19 cellular contexts compared by ENCODE assay signal in genomic region chr2:64657416-64657815, GRCh38. TPM values are rescaled to one million over a fixed set of nuclear protein-coding genes. Genes with fewer than 3 reads are reported as not detected.
DNase-seq lines count a peak whose midpoint lies in the region; ATAC-seq, FAIRE-seq and TF ChIP-seq lines count a peak whose summit lies in the region.
"Had no signal": no experiment of that assay in that cellular context is flagged by ENCODE, and none has a peak within 500 bp of the region (broad histone marks: within the 10 kb centered on the region; RNA-seq: fewer than 3 reads in every experiment).

No MANE protein-coding gene starts in this region.

- H3F3A ChIP-seq in SU-DHL-6 (ENCODE audit: insufficient read depth) = peaks cover 67% of the 10 kb centered on the region

- ATAC-seq in stimulated activated memory B cell treated with anti-CD40 and anti-IgM and Interleukin-4, amounts not matched to agents 10 μg/mL and 1 μg/mL and 100 μg/mL, for 72 hours = no peak
- ATAC-seq in GM18909 (IDR thresholded peaks at IDR 0.05; ENCODE audit: poor library complexity, unreplicated experiment) = no peak
- ATAC-seq in HG02678 (IDR thresholded peaks at IDR 0.05; ENCODE audit: unreplicated experiment) = no peak
- ATAC-seq: gastrocnemius medialis, PC-3 had no signal

- H3K4me1 Mint-ChIP-seq in stimulated activated memory B cell treated with anti-CD40 and anti-IgM and Interleukin-4, amounts not matched to agents 10 μg/mL and 1 μg/mL and 100 μg/mL, for 72 hours = peaks cover 76% of the 10 kb centered on the region

- peak overlapping the region; percentile 11 for H3K4me3 ChIP-seq in SU-DHL-6 (ENCODE audit: insufficient read depth, low read length, poor library complexity, severe bottlenecking)
- H3K4me3 ChIP-seq: gastrocnemius medialis, SJSA1, testis had no signal

- peak overlapping the region; percentile 92 for H3K27ac Mint-ChIP-seq in stimulated activated memory B cell treated with anti-CD40 and anti-IgM and Interleukin-4, amounts not matched to agents 10 μg/mL and 1 μg/mL and 100 μg/mL, for 72 hours
- H3K27ac Mint-ChIP-seq: activated CD4-positive, alpha-beta T cell treated with anti-CD3 and anti-CD28 coated beads, Interleukin-2, amount 10 ng/mL, durations not matched to agents 24 days and 14 days; mesothelial cell of epicardium had no signal

- no peaks in the 10 kb centered on the region for H3K9me3 Mint-ChIP-seq in stimulated activated memory B cell treated with anti-CD40 and anti-IgM and Interleukin-4, amounts not matched to agents 10 μg/mL and 1 μg/mL and 100 μg/mL, for 72 hours
- H3K9me3 Mint-ChIP-seq: activated CD4-positive, alpha-beta T cell treated with anti-CD3 and anti-CD28 coated beads, Interleukin-2, amount 10 ng/mL, durations not matched to agents 24 days and 14 days; mesothelial cell of epicardium had no signal

- H3K9me2 ChIP-seq in SU-DHL-6 (replicated peaks; ENCODE audit: insufficient read depth, low read length) = no peaks in the 10 kb centered on the region

- peak overlapping the region; percentile 95 for H3K27ac ChIP-seq in SU-DHL-6 (ENCODE audit: low read depth, low read length)
- H3K27ac ChIP-seq: gastrocnemius medialis, SJSA1, testis had no signal

- no peak for TF ChIP-seq CTCF in SU-DHL-6 (IDR thresholded peaks at IDR 0.05; ENCODE audit: insufficient read depth, low read length, poor library complexity, severe bottlenecking)

- no peaks in the 10 kb centered on the region for H3K9me3 ChIP-seq in SU-DHL-6 (ENCODE audit: insufficient read depth, low read length)
- H3K9me3 ChIP-seq: gastrocnemius medialis, SJSA1, testis had no signal

- H3K27me3 ChIP-seq in SU-DHL-6 (ENCODE audit: low read length) = no peaks in the 10 kb centered on the region
- H3K27me3 ChIP-seq: gastrocnemius medialis, SJSA1, testis had no signal

- no peaks in the 10 kb centered on the region for H3K36me3 Mint-ChIP-seq in stimulated activated memory B cell treated with anti-CD40 and anti-IgM and Interleukin-4, amounts not matched to agents 10 μg/mL and 1 μg/mL and 100 μg/mL, for 72 hours
- H3K36me3 Mint-ChIP-seq: mesothelial cell of epicardium had no signal

- H2AFZ ChIP-seq in SU-DHL-6 (ENCODE audit: low read depth, low read length, severe bottlenecking) = no peak overlapping the region

- H3K9ac ChIP-seq in SU-DHL-6 (ENCODE audit: low read length) = peak overlapping the region; percentile 94

- H3K79me2 ChIP-seq in SU-DHL-6 (ENCODE audit: insufficient read depth, low read length) = peaks cover 32% of the 10 kb centered on the region

- H3K27me3 Mint-ChIP-seq in stimulated activated memory B cell treated with anti-CD40 and anti-IgM and Interleukin-4, amounts not matched to agents 10 μg/mL and 1 μg/mL and 100 μg/mL, for 72 hours = no peaks in the 10 kb centered on the region
- H3K27me3 Mint-ChIP-seq: activated CD4-positive, alpha-beta T cell treated with anti-CD3 and anti-CD28 coated beads, Interleukin-2, amount 10 ng/mL, durations not matched to agents 24 days and 14 days had no signal

- H3K36me3 ChIP-seq in SU-DHL-6 (ENCODE audit: low read length) = no peaks in the 10 kb centered on the region
- H3K36me3 ChIP-seq: gastrocnemius medialis had no signal

- no peaks in the 10 kb centered on the region for H4K20me1 ChIP-seq in SU-DHL-6 (ENCODE audit: low read depth, low read length)

- H3K4me3 Mint-ChIP-seq in stimulated activated memory B cell treated with anti-CD40 and anti-IgM and Interleukin-4, amounts not matched to agents 10 μg/mL and 1 μg/mL and 100 μg/mL, for 72 hours = peak overlapping the region; percentile 4
- H3K4me3 Mint-ChIP-seq: activated CD4-positive, alpha-beta T cell treated with anti-CD3 and anti-CD28 coated beads, Interleukin-2, amount 10 ng/mL, durations not matched to agents 24 days and 14 days; mesothelial cell of epicardium had no signal

- DNase-seq in GM12892 (ENCODE audit: insufficient read length) = no peak
- DNase-seq in MV-4-11 (lab: John Stamatoyannopoulos, UW) = peak; percentile 75
- no peak for DNase-seq in GM19238 (ENCODE audit: insufficient read length, low spot score)
- DNase-seq: activated CD4-positive, alpha-beta T cell treated with anti-CD3 and anti-CD28 coated beads, Interleukin-2, amount 10 ng/mL, durations not matched to agents 24 days and 14 days; activated CD8-positive, alpha-beta memory T cell treated with anti-CD3 and anti-CD28 coated beads, Interleukin-2, amount 50 U/mL, for 4 hours; activated gamma-delta T cell; amygdala; caudate nucleus; DMS153; gastrocnemius medialis; NCI-H2029; PC-3; testis had no signal

- peak; percentile 14 for FAIRE-seq in GM12892 (lab: Jason Lieb, UNC)

- TF ChIP-seq POLR2A in GM12892 (IDR thresholded peaks at IDR 0.05; ENCODE audit: low read depth, low read length) = no peak

- H3K4me2 ChIP-seq in SU-DHL-6 (ENCODE audit: low read depth, low read length, poor library complexity, severe bottlenecking) = peak overlapping the region; percentile 95

RNA-seq across cellular contexts. Expression of gene SERTAD2, which starts 3.7 kb away (rescaled TPM):
- 21.0 TPM for polyA plus RNA-seq in GM12892 (2012; ENCODE audit: missing spikeins)
